ENCODE assay signal across 2 cellular contexts in genomic region chr22:28438183-28438778, GRCh38.
TF ChIP-seq lines count a peak whose summit lies in the region.

No MANE protein-coding gene starts in this region.

TF ChIP-seq in SK-N-SH treated with all-trans-retinoic acid at 6 μM for 48 hours, 23 proteins besides CTCF, POLR2A, EP300 and RAD21:
- no peak for TF ChIP-seq CREB5 (CRISPR knock-in tag; IDR thresholded peaks at IDR 0.05; ENCODE audit: low read depth)
- TF ChIP-seq ISL1 (CRISPR knock-in tag; IDR thresholded peaks at IDR 0.05): 0 out of 2 replicates have a peak, but pooled peaks have one; percentile 25
- no peak for TF ChIP-seq ZNF70 (CRISPR knock-in tag; IDR thresholded peaks at IDR 0.05)

TF ChIP-seq in SK-N-SH, 30 proteins besides CTCF, POLR2A, EP300 and RAD21 (continued from another document):
- TF ChIP-seq IRF3 (IDR thresholded peaks at IDR 0.05; ENCODE audit: low read depth, low read length) (no peak), REST (IDR thresholded peaks at IDR 0.05; ENCODE audit: low read depth, low read length) (no peak)
